ENCODE assay signal across 2 cellular contexts in genomic region chr4:67909910-67910905, GRCh38.
TF ChIP-seq lines count a peak whose summit lies in the region.

No MANE protein-coding gene starts in this region.

TF ChIP-seq in HCT116, 20 proteins besides CTCF, POLR2A, EP300 and RAD21 (continued from another document):
- no peak for TF ChIP-seq CEBPB (IDR thresholded peaks at IDR 0.05; ENCODE audit: low read depth)
- TF ChIP-seq ZFX (IDR thresholded peaks at IDR 0.05), result no peak
- TF ChIP-seq FOSL1 (IDR thresholded peaks at IDR 0.05; ENCODE audit: low read depth), result no peak
- TF ChIP-seq ATF3 (IDR thresholded peaks at IDR 0.05), result no peak
- no peak for TF ChIP-seq YY1 (IDR thresholded peaks at IDR 0.05; ENCODE audit: extremely low read depth, insufficient replicate concordance, low read depth, low read length)
- no peak for TF ChIP-seq ZNF274 (IDR thresholded peaks at IDR 0.05; ENCODE audit: low read depth, low read length)
- TF ChIP-seq MAX (IDR thresholded peaks at IDR 0.05), result no peak
- TF ChIP-seq SRF (IDR thresholded peaks at IDR 0.05; ENCODE audit: low read depth), result no peak
- no peak for TF ChIP-seq ZBTB33 (IDR thresholded peaks at IDR 0.05; ENCODE audit: extremely low read depth, insufficient replicate concordance, low read length)
TF ChIP-seq in HCT116: peak in this region for 0.

TF ChIP-seq in HepG2, 621 proteins besides CTCF, POLR2A, EP300 and RAD21:
- TF ChIP-seq CEBPB (IDR thresholded peaks at IDR 0.05; ENCODE audit: borderline replicate concordance, low read depth, low read length), result 0 out of 2 replicates have a peak, but pooled peaks have one; percentile 16
- no peak for TF ChIP-seq ZBTB20 (CRISPR knock-in tag; IDR thresholded peaks at IDR 0.05; ENCODE audit: borderline replicate concordance, low read depth)
- TF ChIP-seq ZNF652 (CRISPR knock-in tag; IDR thresholded peaks at IDR 0.05; ENCODE audit: borderline replicate concordance, low read depth), result 0 out of 2 replicates have a peak, but pooled peaks have one; percentile 24
- TF ChIP-seq ZFYVE20 (CRISPR knock-in tag; IDR thresholded peaks at IDR 0.05; ENCODE audit: borderline replicate concordance, low read depth), result no peak
- TF ChIP-seq CEBPZ (IDR thresholded peaks at IDR 0.05; ENCODE audit: low read length), result no peak
- TF ChIP-seq MIER3 (CRISPR knock-in tag; IDR thresholded peaks at IDR 0.05; ENCODE audit: borderline replicate concordance), result no peak
- TF ChIP-seq STAG1 (CRISPR knock-in tag; IDR thresholded peaks at IDR 0.05), result no peak
TF ChIP-seq in HepG2: peak in this region for 2.
